1 cellular context compared by ENCODE assay signal in genomic region chr2:74882299-74882687, GRCh38.
TF ChIP-seq lines count a peak whose summit lies in the region.

No MANE protein-coding gene starts in this region.

TF ChIP-seq in HepG2, 621 proteins besides CTCF, POLR2A, EP300 and RAD21:
- TF ChIP-seq SETDB1 (CRISPR knock-in tag; IDR thresholded peaks at IDR 0.05; ENCODE audit: borderline replicate concordance) (no peak), ZMYM2 (CRISPR knock-in tag; IDR thresholded peaks at IDR 0.05) (no peak), ASH2L (IDR thresholded peaks at IDR 0.05; ENCODE audit: insufficient read length, low read depth, low read length) (no peak), NR2F6 (IDR thresholded peaks at IDR 0.05) (no peak), NR2F6 (CRISPR knock-in tag; IDR thresholded peaks at IDR 0.05) (no peak), ZBTB42 (CRISPR knock-in tag; IDR thresholded peaks at IDR 0.05) (no peak), CREB1 (IDR thresholded peaks at IDR 0.05) (0 out of 2 replicates have a peak, but pooled peaks have one; percentile 20), CREB1 (CRISPR knock-in tag; IDR thresholded peaks at IDR 0.05) (no peak), ZBTB25 (CRISPR knock-in tag; IDR thresholded peaks at IDR 0.05) (no peak), RBM22 (optimal IDR thresholded peaks at IDR 0.05; ENCODE audit: low read length) (peak; percentile 7), BCL3 (CRISPR knock-in tag; IDR thresholded peaks at IDR 0.05) (no peak), ZNF883 (CRISPR knock-in tag; IDR thresholded peaks at IDR 0.05; ENCODE audit: not compliant biosample characterization) (no peak), POGZ (CRISPR knock-in tag; IDR thresholded peaks at IDR 0.05) (no peak), BATF2 (CRISPR knock-in tag; IDR thresholded peaks at IDR 0.05) (no peak), ZBTB10 (CRISPR knock-in tag; IDR thresholded peaks at IDR 0.05; ENCODE audit: borderline replicate concordance) (no peak)
